ENCODE assay signal across 10 cellular contexts in genomic region chr4:153538408-153539057, GRCh38.
A peak's percentile ranks its signal among the peaks of the same experiment; 100 is the strongest.
DNase-seq lines count a peak whose midpoint lies in the region; TF ChIP-seq lines count a peak whose summit lies in the region.
"Had no signal": no experiment of that assay in that cellular context is flagged by ENCODE, and none has a peak within 500 bp of the region (broad histone marks: within the 10 kb centered on the region; RNA-seq: fewer than 3 reads in every experiment).

No MANE protein-coding gene starts in this region.

- no peaks in the 10 kb centered on the region for H3K9me3 ChIP-seq in vagina

- intact Hi-C loops in vagina (cut with DNase I) = no loop called here

- H3K4me1 Mint-ChIP-seq in activated naive CD4-positive, alpha-beta T cell treated with anti-CD3 and anti-CD28 coated beads, Interleukin-2, amount 50 U/mL, for 24 hours = peaks cover 99% of the 10 kb centered on the region
- H3K4me1 Mint-ChIP-seq in nephron progenitor cell (peaks cover 30% of the 10 kb centered on the region), progenitor cell of endocrine pancreas (ENCODE audit: low read depth) (peaks cover 10% of the 10 kb centered on the region)

- no peaks in the 10 kb centered on the region for H3K9me3 Mint-ChIP-seq in activated naive CD4-positive, alpha-beta T cell treated with anti-CD3 and anti-CD28 coated beads, Interleukin-2, amount 50 U/mL, for 24 hours
- H3K9me3 Mint-ChIP-seq in nephron progenitor cell (no peaks in the 10 kb centered on the region), progenitor cell of endocrine pancreas (ENCODE audit: low read depth) (no peaks in the 10 kb centered on the region)

- peaks cover 11% of the 10 kb centered on the region for H3K36me3 Mint-ChIP-seq in activated naive CD4-positive, alpha-beta T cell treated with anti-CD3 and anti-CD28 coated beads, Interleukin-2, amount 50 U/mL, for 24 hours
- H3K36me3 Mint-ChIP-seq in nephron progenitor cell (ENCODE audit: low read depth) = peaks cover 14% of the 10 kb centered on the region
- peaks cover 1% of the 10 kb centered on the region for H3K36me3 Mint-ChIP-seq in progenitor cell of endocrine pancreas (ENCODE audit: insufficient read depth)

- no peaks in the 10 kb centered on the region for H3K27me3 ChIP-seq in vagina

- CTCF ChIA-PET in RWPE1 (lab: Yijun Ruan, JAX) = no interaction called here

- TF ChIP-seq CTCF in nephron progenitor cell (IDR thresholded peaks at IDR 0.05) = no peak
- TF ChIP-seq CTCF in vagina (IDR thresholded peaks at IDR 0.05) = no peak
- TF ChIP-seq CTCF in RWPE1 (conservative IDR thresholded peaks at IDR 0.05; ENCODE audit: low read depth) = no peak
- no peak for TF ChIP-seq CTCF in progenitor cell of endocrine pancreas (IDR thresholded peaks at IDR 0.05; ENCODE audit: unreplicated experiment)

- H3K4me3 ChIP-seq in vagina = peak overlapping the region; percentile 25 to 30

- H3K27me3 Mint-ChIP-seq in activated naive CD4-positive, alpha-beta T cell treated with anti-CD3 and anti-CD28 coated beads, Interleukin-2, amount 50 U/mL, for 24 hours = no peaks in the 10 kb centered on the region
- H3K27me3 Mint-ChIP-seq in nephron progenitor cell (ENCODE audit: low read depth, poor library complexity) (peaks cover 3% of the 10 kb centered on the region), progenitor cell of endocrine pancreas (no peaks in the 10 kb centered on the region)

- H3K4me3 Mint-ChIP-seq in activated naive CD4-positive, alpha-beta T cell treated with anti-CD3 and anti-CD28 coated beads, Interleukin-2, amount 50 U/mL, for 24 hours = peak overlapping the region; percentile 40
- H3K4me3 Mint-ChIP-seq in nephron progenitor cell (no peak overlapping the region), progenitor cell of endocrine pancreas (ENCODE audit: low read depth) (no peak overlapping the region)

- TF ChIP-seq POLR2A in vagina (IDR thresholded peaks at IDR 0.05) = no peak

- H3K27ac Mint-ChIP-seq in activated naive CD4-positive, alpha-beta T cell treated with anti-CD3 and anti-CD28 coated beads, Interleukin-2, amount 50 U/mL, for 24 hours = peak overlapping the region; percentile 25
- no peak overlapping the region for H3K27ac Mint-ChIP-seq in nephron progenitor cell
- H3K27ac Mint-ChIP-seq in progenitor cell of endocrine pancreas = no peak overlapping the region

- DNase-seq in activated naive CD4-positive, alpha-beta T cell treated with anti-CD3 and anti-CD28 coated beads, Interleukin-2, amount 50 U/mL, for 16 hours = no peak
- peak; percentile 28 for DNase-seq in fibroblast of gingiva (ENCODE audit: low read depth)
- DNase-seq in nephron progenitor cell = peak; percentile 18
- no peak for DNase-seq in vagina (ENCODE audit: extremely low spot score in 2 of 2)
- no peak for DNase-seq in RWPE1 (ENCODE audit: low spot score)
- DNase-seq in NCI-H526 treated with DMSO at 0.1 percent for 48 hours (lab: John Stamatoyannopoulos, UW) = no peak
- no peak for DNase-seq in progenitor cell of endocrine pancreas (ENCODE audit: low spot score, unreplicated experiment)
- DNase-seq: NK-92 treated with Interleukin-12 subunit alpha and Interleukin-12 subunit beta, amount 100 ng/mL, for 24 hours had no signal

- POLR2A ChIA-PET in RWPE1 (lab: Yijun Ruan, JAX; ENCODE audit: low non-redundant PET) = no interaction called here

- H3K36me3 ChIP-seq in vagina = no peaks in the 10 kb centered on the region

- H3K4me1 ChIP-seq in vagina = peaks cover 35% of the 10 kb centered on the region

- H3K27ac ChIP-seq in vagina (peak overlapping the region; percentile 67), RWPE1 (no peak overlapping the region)
- H3K27ac ChIP-seq: HL-60 had no signal

Comparison
In these comparisons a context has a peak if more than half of its experiments do, and no peak if none do; other contexts are left out.
1. DNase-seq: peak in fibroblast of gingiva (single experiment) and nephron progenitor cell (single experiment); none in activated naive CD4-positive, alpha-beta T cell treated with anti-CD3 and anti-CD28 coated beads, Interleukin-2, amount 50 U/mL, for 16 hours (single experiment), vagina (0 of 2), RWPE1 (single experiment), NCI-H526 treated with DMSO at 0.1 percent for 48 hours (single experiment) and progenitor cell of endocrine pancreas (single experiment).